ENCODE assay signal across 8 cellular contexts in genomic region chr18:24426398-24427294, GRCh38. TPM values are rescaled to one million over a fixed set of nuclear protein-coding genes. Genes with fewer than 3 reads are reported as not detected.
A peak's percentile ranks its signal among the peaks of the same experiment; 100 is the strongest.
DNase-seq lines count a peak whose midpoint lies in the region; ATAC-seq, FAIRE-seq and TF ChIP-seq lines count a peak whose summit lies in the region.

A gene with protein sequence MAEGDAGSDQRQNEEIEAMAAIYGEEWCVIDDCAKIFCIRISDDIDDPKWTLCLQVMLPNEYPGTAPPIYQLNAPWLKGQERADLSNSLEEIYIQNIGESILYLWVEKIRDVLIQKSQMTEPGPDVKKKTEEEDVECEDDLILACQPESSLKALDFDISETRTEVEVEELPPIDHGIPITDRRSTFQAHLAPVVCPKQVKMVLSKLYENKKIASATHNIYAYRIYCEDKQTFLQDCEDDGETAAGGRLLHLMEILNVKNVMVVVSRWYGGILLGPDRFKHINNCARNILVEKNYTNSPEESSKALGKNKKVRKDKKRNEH (plus strand): TSS chr18:24426670. CDS start chr18:24426757, 87 bp downstream.

- peaks cover 8% of the 10 kb centered on the region; the same call in 1 of the 2 replicates for H3K9me3 ChIP-seq in HepG2 (ENCODE audit: low read length)

- POLR2A ChIA-PET in HepG2 (lab: Yijun Ruan, JAX), result interaction anchor here (0.6 kb wide), 1 partner anchor 117 kb away, joined by 3 read pairs; no protein-coding TSS in a partner anchor

- CTCF ChIA-PET in HepG2 (lab: Yijun Ruan, JAX; ENCODE audit: low intra/inter-chr PET ratio, low total read pairs), result no interaction called here

- TF ChIP-seq RAD21 in HepG2 (CRISPR knock-in tag; IDR thresholded peaks at IDR 0.05), result 0 out of 2 replicates have a peak, but pooled peaks have one; percentile 22

- TF ChIP-seq CTCF in AG09309 (IDR thresholded peaks at IDR 0.05; ENCODE audit: control insufficient read depth, insufficient read depth, low read depth, low read length, missing control alignments) (no peak), HepG2 (CRISPR knock-in tag; IDR thresholded peaks at IDR 0.05) (no peak)

- no peaks in the 10 kb centered on the region for H3K36me3 ChIP-seq in HepG2 (replicated peaks in 1 of 2; ENCODE audit: control insufficient read depth in 1 of 2, insufficient read depth in 2 of 2, low read length in 2 of 2)

- ATAC-seq in GM18873 (IDR thresholded peaks at IDR 0.05; ENCODE audit: low FRiP score, unreplicated experiment) (peak; percentile 66), HG03135 (IDR thresholded peaks at IDR 0.05; ENCODE audit: unreplicated experiment) (peak; percentile 85), HepG2 (peak; percentile 97)

- TF ChIP-seq EP300 in HepG2 (IDR thresholded peaks at IDR 0.05; ENCODE audit: low read depth in 2 of 2, low read length in 2 of 2), result no peak
- TF ChIP-seq EP300 in HepG2 (CRISPR knock-in tag; IDR thresholded peaks at IDR 0.05; ENCODE audit: borderline replicate concordance), result no peak

- H3K79me2 ChIP-seq in HepG2 (ENCODE audit: insufficient read depth, low read length), result no peaks in the 10 kb centered on the region

- H3K4me3 ChIP-seq in AG09309 (ENCODE audit: control insufficient read depth, low read depth, low read length), result peak within 1 kb of the TSS; percentile 85
- H3K4me3 ChIP-seq in HepG2 (replicated peaks in 1 of 3; ENCODE audit: insufficient read depth in 1 of 3, low read depth in 2 of 3, low read length in 3 of 3), result peak within 1 kb of the TSS; percentile 45 to 64 (median 61); a peak in 5 of 6 replicates

- intact Hi-C loops in HepG2 (cut with micrococcal nuclease; ENCODE audit: unreplicated experiment), result no loop called here

- peak; percentile 55 to 67; a peak in 3 of 4 replicates for TF ChIP-seq POLR2A in HepG2 (IDR thresholded peaks at IDR 0.05; ENCODE audit: insufficient read depth in 1 of 2, low read depth in 2 of 2, low read length in 2 of 2)

- H3K27ac ChIP-seq in HepG2 (ENCODE audit: extremely low read length, insufficient read depth, low read length), result peak within 1 kb of the TSS; percentile 56

- FAIRE-seq in HepG2 (lab: Jason Lieb, UNC), result no peak

- H2AFZ ChIP-seq in HepG2 (ENCODE audit: low read length), result peak within 1 kb of the TSS; percentile 15

- peak within 1 kb of the TSS; percentile 57 for H3K9ac ChIP-seq in HepG2 (ENCODE audit: insufficient read depth, low read depth, low read length)

- in situ Hi-C loops in HepG2 (cut with HindIII; ENCODE audit: extremely low pct_ligation_motif_present, low pct_unique_long_range_greater_than_20kb), result no loop called here

- no peaks in the 10 kb centered on the region; a peak in 1 of 5 replicates for H3K27me3 ChIP-seq in HepG2 (ENCODE audit: control insufficient read depth in 1 of 2, insufficient read depth in 2 of 2, low read length in 2 of 2)

- H3K4me2 ChIP-seq in HepG2 (ENCODE audit: low read depth, low read length), result peak within 1 kb of the TSS; percentile 67

- WGBS in HepG2 (ENCODE audit: low lambda C conversion rate), result 41% methylated on average over 30 of the region's 82 CpGs

- DNase-seq in AG09309 (ENCODE audit: low read depth) (peak; percentile 16), NCI-H510A treated with DMSO at 0.1 percent for 48 hours (lab: John Stamatoyannopoulos, UW) (peak; percentile 48), dermis microvascular lymphatic vessel endothelial cell (ENCODE audit: low read depth in 2 of 2) (peak; percentile 36 to 87), HepG2 (ENCODE audit: low spot score) (peak; percentile 38)
- DNase-seq in activated CD4-positive, alpha-beta T cell treated with anti-CD3 and anti-CD28 coated beads, Interleukin-2, amount 50 U/mL, for 48 hours, result peak; percentile 76 to 80
- peak; percentile 67 to 71 for DNase-seq in stimulated activated CD4-positive, alpha-beta T cell treated with anti-CD3 and anti-CD28 coated beads, Interleukin-2, amount 100 ng/mL, for 48 hours

- H3K4me1 ChIP-seq in HepG2 (ENCODE audit: insufficient read depth, low read length), result peaks cover 10% of the 10 kb centered on the region; the same call in 1 of the 2 replicates

- no peaks in the 10 kb centered on the region for H4K20me1 ChIP-seq in HepG2 (ENCODE audit: insufficient read depth, low read length)

- BruUV-seq in HepG2 (replicated peaks; lab: Mats Ljungman, UMichigan), result TSS peak; percentile 77

TF ChIP-seq in HepG2, 621 proteins besides CTCF, POLR2A, EP300 and RAD21 (continues in another document):
- TF ChIP-seq ARNTL (CRISPR knock-in tag; IDR thresholded peaks at IDR 0.05) (0 out of 2 replicates have a peak, but pooled peaks have one; percentile 19), ZNF891 (CRISPR knock-in tag; IDR thresholded peaks at IDR 0.05) (peak; percentile 54; the same call in 1 of the 2 replicates), GATA4 (IDR thresholded peaks at IDR 0.05; ENCODE audit: borderline replicate concordance, low read depth) (no peak), ZNF709 (CRISPR knock-in tag; IDR thresholded peaks at IDR 0.05) (peak; percentile 80), ZNF468 (CRISPR knock-in tag; IDR thresholded peaks at IDR 0.05) (no peak), AGO1 (IDR thresholded peaks at IDR 0.05; ENCODE audit: low read depth, low read length, poor library complexity, severe bottlenecking) (peak; percentile 27), GATAD1 (CRISPR knock-in tag; IDR thresholded peaks at IDR 0.05) (peak; percentile 51), MAFG (CRISPR knock-in tag; IDR thresholded peaks at IDR 0.05) (no peak)
- TF ChIP-seq, protein P1, sequence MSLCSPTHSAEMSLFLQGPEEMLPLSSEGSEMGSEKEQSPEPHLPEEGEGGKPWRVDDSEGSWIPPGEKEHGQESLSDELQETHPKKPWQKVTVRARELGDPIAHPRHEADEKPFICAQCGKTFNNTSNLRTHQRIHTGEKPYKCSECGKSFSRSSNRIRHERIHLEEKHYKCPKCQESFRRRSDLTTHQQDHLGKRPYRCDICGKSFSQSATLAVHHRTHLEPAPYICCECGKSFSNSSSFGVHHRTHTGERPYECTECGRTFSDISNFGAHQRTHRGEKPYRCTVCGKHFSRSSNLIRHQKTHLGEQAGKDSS (CRISPR knock-in tag; IDR thresholded peaks at IDR 0.05; ENCODE audit: borderline replicate concordance, low read depth), result peak; percentile 58; the same call in 1 of the 2 replicates
- TF ChIP-seq, protein P2, sequence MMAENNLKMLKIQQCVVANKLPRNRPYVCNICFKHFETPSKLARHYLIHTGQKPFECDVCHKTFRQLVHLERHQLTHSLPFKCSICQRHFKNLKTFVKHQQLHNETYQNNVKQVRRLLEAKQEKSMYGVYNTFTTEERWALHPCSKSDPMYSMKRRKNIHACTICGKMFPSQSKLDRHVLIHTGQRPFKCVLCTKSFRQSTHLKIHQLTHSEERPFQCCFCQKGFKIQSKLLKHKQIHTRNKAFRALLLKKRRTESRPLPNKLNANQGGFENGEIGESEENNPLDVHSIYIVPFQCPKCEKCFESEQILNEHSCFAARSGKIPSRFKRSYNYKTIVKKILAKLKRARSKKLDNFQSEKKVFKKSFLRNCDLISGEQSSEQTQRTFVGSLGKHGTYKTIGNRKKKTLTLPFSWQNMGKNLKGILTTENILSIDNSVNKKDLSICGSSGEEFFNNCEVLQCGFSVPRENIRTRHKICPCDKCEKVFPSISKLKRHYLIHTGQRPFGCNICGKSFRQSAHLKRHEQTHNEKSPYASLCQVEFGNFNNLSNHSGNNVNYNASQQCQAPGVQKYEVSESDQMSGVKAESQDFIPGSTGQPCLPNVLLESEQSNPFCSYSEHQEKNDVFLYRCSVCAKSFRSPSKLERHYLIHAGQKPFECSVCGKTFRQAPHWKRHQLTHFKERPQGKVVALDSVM (CRISPR knock-in tag; IDR thresholded peaks at IDR 0.05), result 0 out of 2 replicates have a peak, but pooled peaks have one; percentile 11
- TF ChIP-seq, protein P3, sequence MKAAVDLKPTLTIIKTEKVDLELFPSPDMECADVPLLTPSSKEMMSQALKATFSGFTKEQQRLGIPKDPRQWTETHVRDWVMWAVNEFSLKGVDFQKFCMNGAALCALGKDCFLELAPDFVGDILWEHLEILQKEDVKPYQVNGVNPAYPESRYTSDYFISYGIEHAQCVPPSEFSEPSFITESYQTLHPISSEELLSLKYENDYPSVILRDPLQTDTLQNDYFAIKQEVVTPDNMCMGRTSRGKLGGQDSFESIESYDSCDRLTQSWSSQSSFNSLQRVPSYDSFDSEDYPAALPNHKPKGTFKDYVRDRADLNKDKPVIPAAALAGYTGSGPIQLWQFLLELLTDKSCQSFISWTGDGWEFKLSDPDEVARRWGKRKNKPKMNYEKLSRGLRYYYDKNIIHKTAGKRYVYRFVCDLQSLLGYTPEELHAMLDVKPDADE (CRISPR knock-in tag; IDR thresholded peaks at IDR 0.05), result peak; percentile 76; the same call in 1 of the 2 replicates

RNA-seq across cellular contexts. Expression of the gene that starts here (rescaled TPM):
- 16.3 and 16.9 TPM in 2 replicates for total RNA-seq in dermis microvascular lymphatic vessel endothelial cell
- total RNA-seq in HepG2 (2016; rRNA removed; fragmentation: Illumina TruSeq; extraction: Trizol), result 7.7 and 13.4 TPM in 2 replicates
- total RNA-seq in HepG2 (2016; cell fraction: cytosol; rRNA removed; fragmentation: Illumina TruSeq; extraction: Trizol; ENCODE audit: low read depth), result 2.3 and 2.8 TPM in 2 replicates
- total RNA-seq in HepG2 (2016; cell fraction: insoluble cytoplasmic fraction; rRNA removed; fragmentation: Illumina TruSeq; extraction: Trizol), result 8.8 and 15.1 TPM in 2 replicates
- total RNA-seq in HepG2 (2016; cell fraction: membrane; rRNA removed; fragmentation: Illumina TruSeq; extraction: Trizol), result 5.4 and 5.5 TPM in 2 replicates
- total RNA-seq in HepG2 (2016; cell fraction: nucleus; rRNA removed; fragmentation: Illumina TruSeq; extraction: Trizol), result 4.0 and 5.0 TPM in 2 replicates
- 4.5 and 5.0 TPM in 2 replicates for polyA plus RNA-seq in HepG2 (2011; rRNA removed)
- polyA plus RNA-seq in HepG2 (2011; cell fraction: cytosol; rRNA removed), result 1.6 and 3.5 TPM in 2 replicates
- polyA plus RNA-seq in HepG2 (2011; cell fraction: nucleus; rRNA removed), result 2.3 and 2.6 TPM in 2 replicates
- polyA plus RNA-seq in HepG2 (2012), result 4.5 and 6.8 TPM in 2 replicates
- 1.2 and 2.3 TPM in 2 replicates for polyA plus RNA-seq in HepG2 (2016; cell fraction: cytosol; fragmentation: Illumina TruSeq; extraction: Trizol; ENCODE audit: low read depth)
- polyA plus RNA-seq in HepG2 (2016; cell fraction: insoluble cytoplasmic fraction; fragmentation: Illumina TruSeq; extraction: Trizol; ENCODE audit: low read depth), result 11.1 and 14.1 TPM in 2 replicates
- polyA plus RNA-seq in HepG2 (2016; cell fraction: membrane; fragmentation: Illumina TruSeq; extraction: Trizol; ENCODE audit: low read depth), result 2.8 and 3.0 TPM in 2 replicates
- 6.0 and 7.4 TPM in 2 replicates for polyA plus RNA-seq in HepG2 (2016; cell fraction: nucleus; fragmentation: Illumina TruSeq; extraction: Trizol; ENCODE audit: insufficient read depth, low read depth)
- 0.72 and 4.5 TPM in 2 replicates for polyA minus RNA-seq in HepG2 (2011; rRNA and poly(A)+ RNA removed; ENCODE audit: low replicate concordance)
- 2.8 and 3.5 TPM in 2 replicates for polyA minus RNA-seq in HepG2 (2011; cell fraction: cytosol; rRNA and poly(A)+ RNA removed)
- 4.2 and 4.7 TPM in 2 replicates for polyA minus RNA-seq in HepG2 (2011; cell fraction: nucleus; rRNA and poly(A)+ RNA removed)

Comparison
In these comparisons a context has a peak if more than half of its experiments do, and no peak if none do; other contexts are left out.
1. Peak in every context shown above with its lines: DNase-seq, ATAC-seq, H3K4me3 ChIP-seq and H3K27ac ChIP-seq.
2. DNase-seq: peak in every context shown above with its lines; median percentile 78 in activated CD4-positive, alpha-beta T cell treated with anti-CD3 and anti-CD28 coated beads, Interleukin-2, amount 50 U/mL, for 48 hours; 69 in stimulated activated CD4-positive, alpha-beta T cell treated with anti-CD3 and anti-CD28 coated beads, Interleukin-2, amount 100 ng/mL, for 48 hours; 62 in dermis microvascular lymphatic vessel endothelial cell; 48 in NCI-H510A treated with DMSO at 0.1 percent for 48 hours; 38 in HepG2; 16 in AG09309.